ENCODE assay signal across 8 cellular contexts in genomic region chr5:32076699-32077695, GRCh38.
A peak's percentile ranks its signal among the peaks of the same experiment; 100 is the strongest.
DNase-seq lines count a peak whose midpoint lies in the region; ATAC-seq and TF ChIP-seq lines count a peak whose summit lies in the region.

No MANE protein-coding gene starts in this region.

- whole genome bisulfite sequencing in SK-N-SH (ENCODE audit: low lambda C conversion rate), result 26% methylated on average over 4 of the region's 4 CpGs

- no peak for ATAC-seq in T-helper 17 cell

- H3K4me3 ChIP-seq in MG63 (no peak overlapping the region), SK-N-SH (ENCODE audit: low read depth in 2 of 2, low read length in 1 of 2) (no peak overlapping the region), vagina (no peak overlapping the region)

- H3K27ac ChIP-seq in SK-N-SH (ENCODE audit: low read depth in 2 of 2, low read length in 1 of 2) (no peak overlapping the region), vagina (no peak overlapping the region)

- peak; percentile 96 for TF ChIP-seq RAD21 in SK-N-SH (IDR thresholded peaks at IDR 0.05; ENCODE audit: low read length)

- no peaks in the 10 kb centered on the region; a peak in 1 of 4 replicates for H3K4me1 ChIP-seq in SK-N-SH (ENCODE audit: control insufficient read depth in 1 of 2, insufficient read depth in 2 of 2, low read depth in 1 of 2, low read length in 1 of 2)
- no peaks in the 10 kb centered on the region for H3K4me1 ChIP-seq in vagina

- in situ Hi-C loops in ACHN (cut with HindIII; ENCODE audit: low pct_ligation_motif_present, low pct_unique_long_range_greater_than_20kb, low sequenced_read_pairs), result no loop called here

- no peaks in the 10 kb centered on the region for H3K36me3 Mint-ChIP-seq in T-helper 17 cell (ENCODE audit: low read depth)

- no peak overlapping the region for H2AFZ ChIP-seq in SK-N-SH (ENCODE audit: low read depth)

- no peak overlapping the region for H3K4me3 Mint-ChIP-seq in T-helper 17 cell

- no peaks in the 10 kb centered on the region for H4K20me1 ChIP-seq in SK-N-SH (ENCODE audit: insufficient read depth)

- no peaks in the 10 kb centered on the region; the same call in 1 of the 2 replicates for H3K9me3 ChIP-seq in MG63
- no peaks in the 10 kb centered on the region for H3K9me3 ChIP-seq in SK-N-SH
- no peaks in the 10 kb centered on the region for H3K9me3 ChIP-seq in vagina
- no peaks in the 10 kb centered on the region for H3K9me3 ChIP-seq in T-helper 17 cell (ENCODE audit: control insufficient read depth, low read length, poor library complexity, severe bottlenecking)

- H3K4me2 ChIP-seq in SK-N-SH, result no peak overlapping the region

- POLR2A ChIA-PET in SK-N-SH (lab: Yijun Ruan, JAX), result interaction anchor here (1.1 to 1.4 kb wide), 2 partner anchors 133 to 252 kb away, joined by 3 to 5 read pairs; no protein-coding TSS in a partner anchor

- peak; percentile 51 for DNase-seq in ACHN
- peak; percentile 61 for DNase-seq in MG63
- peak; percentile 61 for DNase-seq in SK-N-SH
- peak; percentile 78 for DNase-seq in dermis blood vessel endothelial cell
- DNase-seq in medulla oblongata (ENCODE audit: extremely low spot score), result peak; percentile 79
- no peak for DNase-seq in vagina (ENCODE audit: extremely low spot score in 2 of 2)
- DNase-seq in T-helper 17 cell, result no peak

- no peaks in the 10 kb centered on the region for H3K27me3 Mint-ChIP-seq in T-helper 17 cell

- H3K9me2 ChIP-seq in SK-N-SH, result no peaks in the 10 kb centered on the region

- no peak overlapping the region for H3K9ac ChIP-seq in SK-N-SH

- no peak overlapping the region for H3K27ac Mint-ChIP-seq in T-helper 17 cell

- H3F3A ChIP-seq in SK-N-SH (replicated peaks; ENCODE audit: insufficient read depth), result no peaks in the 10 kb centered on the region

- H3K36me3 ChIP-seq in MG63 (no peaks in the 10 kb centered on the region), SK-N-SH (replicated peaks in 1 of 2; ENCODE audit: control insufficient read depth in 1 of 2, insufficient read depth in 2 of 2, low read length in 1 of 2) (no peaks in the 10 kb centered on the region), vagina (no peaks in the 10 kb centered on the region)

- H3K27me3 ChIP-seq in MG63 (no peaks in the 10 kb centered on the region), SK-N-SH (ENCODE audit: insufficient read depth) (no peaks in the 10 kb centered on the region), vagina (no peaks in the 10 kb centered on the region)

- H3K79me2 ChIP-seq in SK-N-SH (ENCODE audit: insufficient read depth), result no peaks in the 10 kb centered on the region

- TF ChIP-seq CTCF in GM12801 (IDR thresholded peaks at IDR 0.05; ENCODE audit: extremely low read depth, insufficient read length), result peak; percentile 30
- TF ChIP-seq CTCF in SK-N-SH (IDR thresholded peaks at IDR 0.05), result peak; percentile 93
- peak; percentile 50 to 71 (median 69) for TF ChIP-seq CTCF in vagina (IDR thresholded peaks at IDR 0.05)

- CTCF ChIA-PET in SK-N-SH (lab: Yijun Ruan, JAX), result interaction anchor here (0.5 to 4.1 kb wide), 104 partner anchors 8 to 545 kb away, joined by 3 to 195 read pairs (median 5); partner anchors contain the start of genes C5orf22 and DROSHA

- TF ChIP-seq POLR2A in vagina (IDR thresholded peaks at IDR 0.05), result no peak

- H3K4me1 Mint-ChIP-seq in T-helper 17 cell, result no peaks in the 10 kb centered on the region

- intact Hi-C loops in vagina (cut with DNase I), result loop anchor here (5.0 kb wide), 1 partner anchor 250 kb away; no protein-coding TSS in a partner anchor

- TF ChIP-seq EP300 in SK-N-SH (IDR thresholded peaks at IDR 0.05; ENCODE audit: borderline replicate concordance in 1 of 2, low read depth in 1 of 2, low read length in 1 of 2), result no peak

TF ChIP-seq in SK-N-SH, 30 proteins besides CTCF, POLR2A, EP300 and RAD21:
- TF ChIP-seq TCF12 (IDR thresholded peaks at IDR 0.05) (no peak), SMC3 (IDR thresholded peaks at IDR 0.05; ENCODE audit: low read depth, low read length) (peak; percentile 73)

Comparison
In these comparisons a context has a peak if more than half of its experiments do, and no peak if none do; other contexts are left out.
1. DNase-seq: peak in ACHN (single experiment), MG63 (single experiment), SK-N-SH (single experiment), dermis blood vessel endothelial cell (single experiment) and medulla oblongata (single experiment); none in vagina (0 of 2) and T-helper 17 cell (0 of 3).
2. CTCF ChIP-seq: peak in every context shown above with its lines; median percentile 93 in SK-N-SH; 69 in vagina; 30 in GM12801.